23 cellular contexts compared by ENCODE assay signal in the genomic region with DNA sequence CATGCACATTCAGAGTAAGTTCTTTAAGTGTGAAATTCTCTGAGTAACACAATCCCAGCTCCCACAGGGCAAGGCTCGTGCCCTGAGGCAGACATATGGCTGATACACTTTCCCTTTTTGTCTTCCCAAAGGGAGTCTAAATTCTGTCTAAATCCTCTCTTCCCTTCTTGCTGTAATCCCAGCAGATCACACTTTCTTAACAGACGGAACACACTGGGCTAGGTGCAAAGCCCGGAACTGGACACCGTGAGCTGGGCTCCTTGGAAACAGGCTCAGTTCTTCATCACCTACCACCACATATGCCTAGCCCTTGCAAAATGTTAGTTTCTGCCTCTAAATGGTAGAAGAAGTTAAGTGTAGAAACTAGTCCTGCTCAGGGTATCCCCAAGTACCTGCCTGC.
"Had no signal": no experiment of that assay in that cellular context is flagged by ENCODE, and none has a peak within 500 bp of the region (broad histone marks: within the 10 kb centered on the region; RNA-seq: fewer than 3 reads in every experiment).

No MANE protein-coding gene starts in this region.

- H3K4me1 Mint-ChIP-seq: activated naive CD4-positive, alpha-beta T cell treated with anti-CD3 and anti-CD28 coated beads, Interleukin-2, amount 10 ng/mL, durations not matched to agents 7 days and 5 days; activated naive CD8-positive, alpha-beta T cell treated with anti-CD3 and anti-CD28 coated beads, Interleukin-2, amount 10 ng/mL, durations not matched to agents 7 days and 5 days; stimulated activated effector memory CD8-positive, alpha-beta T cell treated with anti-CD3 and anti-CD28 coated beads, Interleukin-12 subunit alpha, Interleukin-12 subunit beta, amount 100 ng/mL, for 72 hours had no signal

- H3K27me3 ChIP-seq: ascending aorta, brain microvascular endothelial cell, esophagus squamous epithelium, ovary, right atrium auricular region, stomach, thyroid gland had no signal

- H3K36me3 ChIP-seq: ascending aorta, brain microvascular endothelial cell, ovary, right atrium auricular region, stomach, thyroid gland had no signal

- ATAC-seq: activated CD4-positive, CD25-positive, alpha-beta regulatory T cell treated with anti-CD3 and anti-CD28 coated beads, Interleukin-2, amount 50 U/mL, for 24 hours; left ventricle myocardium superior; stimulated activated effector memory CD8-positive, alpha-beta T cell treated with anti-CD3 and anti-CD28 coated beads, Interleukin-12 subunit alpha, Interleukin-12 subunit beta, amount 100 ng/mL, for 72 hours had no signal

- H3K4me3 ChIP-seq: ascending aorta, esophagus squamous epithelium, ovary, right atrium auricular region, stomach, thyroid gland had no signal

- H3K4me1 ChIP-seq: ascending aorta, stomach, thyroid gland had no signal

- H3K36me3 Mint-ChIP-seq: activated naive CD4-positive, alpha-beta T cell treated with anti-CD3 and anti-CD28 coated beads, Interleukin-2, amount 10 ng/mL, durations not matched to agents 7 days and 5 days; activated naive CD8-positive, alpha-beta T cell treated with anti-CD3 and anti-CD28 coated beads, Interleukin-2, amount 10 ng/mL, durations not matched to agents 7 days and 5 days; stimulated activated effector memory CD8-positive, alpha-beta T cell treated with anti-CD3 and anti-CD28 coated beads, Interleukin-12 subunit alpha, Interleukin-12 subunit beta, amount 100 ng/mL, for 72 hours had no signal

- H3K4me3 Mint-ChIP-seq: activated naive CD4-positive, alpha-beta T cell treated with anti-CD3 and anti-CD28 coated beads, Interleukin-2, amount 10 ng/mL, durations not matched to agents 7 days and 5 days; activated naive CD8-positive, alpha-beta T cell treated with anti-CD3 and anti-CD28 coated beads, Interleukin-2, amount 10 ng/mL, durations not matched to agents 7 days and 5 days; activated T-helper 1 cell treated with anti-CD3 and anti-CD28 coated beads, Interleukin-12 subunit alpha, Interleukin-12 subunit beta, Interleukin-2, Interleukin-4 antibody, amounts not matched to agents 30 ng/mL and 10 ng/mL and 1 ng/mL, durations not matched to agents 14 hours and 24 hours and 36 hours; nephron progenitor cell; stimulated activated effector memory CD8-positive, alpha-beta T cell treated with anti-CD3 and anti-CD28 coated beads, Interleukin-12 subunit alpha, Interleukin-12 subunit beta, amount 100 ng/mL, for 72 hours had no signal

- H3K27ac Mint-ChIP-seq: activated naive CD4-positive, alpha-beta T cell treated with anti-CD3 and anti-CD28 coated beads, Interleukin-2, amount 10 ng/mL, durations not matched to agents 7 days and 5 days; activated naive CD8-positive, alpha-beta T cell treated with anti-CD3 and anti-CD28 coated beads, Interleukin-2, amount 10 ng/mL, durations not matched to agents 7 days and 5 days; activated T-helper 1 cell treated with anti-CD3 and anti-CD28 coated beads, Interleukin-12 subunit alpha, Interleukin-12 subunit beta, Interleukin-2, Interleukin-4 antibody, amounts not matched to agents 30 ng/mL and 10 ng/mL and 1 ng/mL, durations not matched to agents 14 hours and 24 hours and 36 hours; nephron progenitor cell; stimulated activated effector memory CD8-positive, alpha-beta T cell treated with anti-CD3 and anti-CD28 coated beads, Interleukin-12 subunit alpha, Interleukin-12 subunit beta, amount 100 ng/mL, for 72 hours had no signal

- H3K9me3 Mint-ChIP-seq: activated naive CD4-positive, alpha-beta T cell treated with anti-CD3 and anti-CD28 coated beads, Interleukin-2, amount 10 ng/mL, durations not matched to agents 7 days and 5 days; activated naive CD8-positive, alpha-beta T cell treated with anti-CD3 and anti-CD28 coated beads, Interleukin-2, amount 10 ng/mL, durations not matched to agents 7 days and 5 days; activated T-helper 1 cell treated with anti-CD3 and anti-CD28 coated beads, Interleukin-12 subunit alpha, Interleukin-12 subunit beta, Interleukin-2, Interleukin-4 antibody, amounts not matched to agents 30 ng/mL and 10 ng/mL and 1 ng/mL, durations not matched to agents 14 hours and 24 hours and 36 hours; nephron progenitor cell; stimulated activated effector memory CD8-positive, alpha-beta T cell treated with anti-CD3 and anti-CD28 coated beads, Interleukin-12 subunit alpha, Interleukin-12 subunit beta, amount 100 ng/mL, for 72 hours had no signal

- H3K9me3 ChIP-seq: ascending aorta, esophagus squamous epithelium, ovary, right atrium auricular region, stomach, thyroid gland had no signal

- DNase-seq: activated CD4-positive, alpha-beta T cell treated with anti-CD3 and anti-CD28 coated beads for 48 hours; activated CD4-positive, alpha-beta T cell treated with anti-CD3 and anti-CD28 coated beads, Interleukin-2, amount 50 U/mL, for 48 hours; activated CD8-positive, alpha-beta memory T cell treated with anti-CD3 and anti-CD28 coated beads, Interleukin-2, amount 50 U/mL, for 4 hours; activated effector memory CD4-positive, alpha-beta T cell treated with anti-CD3 and anti-CD28 coated beads, Interleukin-2, amount 50 U/mL, for 16 hours; activated naive CD4-positive, alpha-beta T cell treated with anti-CD3 and anti-CD28 coated beads, Interleukin-2, amount 10 ng/mL, durations not matched to agents 7 days and 5 days; activated naive CD8-positive, alpha-beta T cell treated with anti-CD3 and anti-CD28 coated beads, Interleukin-2, amount 10 ng/mL, durations not matched to agents 7 days and 5 days; activated T-cell treated with anti-CD3 and anti-CD28 coated beads, Interleukin-2, amount 50 U/mL, for 1 hour; brain microvascular endothelial cell; caudate nucleus; effector CD4-positive, alpha-beta T cell; esophagus squamous epithelium; left ventricle myocardium superior; nephron progenitor cell; ovary; stimulated activated CD4-positive, alpha-beta T cell treated with anti-CD3 and anti-CD28 coated beads, Interleukin-4, amount 100 ng/mL, for 1 hour; stomach; thyroid gland had no signal

- H3K27me3 Mint-ChIP-seq: activated naive CD8-positive, alpha-beta T cell treated with anti-CD3 and anti-CD28 coated beads, Interleukin-2, amount 10 ng/mL, durations not matched to agents 7 days and 5 days had no signal

- H3K27ac ChIP-seq: ascending aorta, brain microvascular endothelial cell, epithelial cell of prostate, esophagus squamous epithelium, ovary, right atrium auricular region, stomach, thyroid gland had no signal
